Comparison of ENCODE assay signal across 8 cellular contexts in the genomic region with DNA sequence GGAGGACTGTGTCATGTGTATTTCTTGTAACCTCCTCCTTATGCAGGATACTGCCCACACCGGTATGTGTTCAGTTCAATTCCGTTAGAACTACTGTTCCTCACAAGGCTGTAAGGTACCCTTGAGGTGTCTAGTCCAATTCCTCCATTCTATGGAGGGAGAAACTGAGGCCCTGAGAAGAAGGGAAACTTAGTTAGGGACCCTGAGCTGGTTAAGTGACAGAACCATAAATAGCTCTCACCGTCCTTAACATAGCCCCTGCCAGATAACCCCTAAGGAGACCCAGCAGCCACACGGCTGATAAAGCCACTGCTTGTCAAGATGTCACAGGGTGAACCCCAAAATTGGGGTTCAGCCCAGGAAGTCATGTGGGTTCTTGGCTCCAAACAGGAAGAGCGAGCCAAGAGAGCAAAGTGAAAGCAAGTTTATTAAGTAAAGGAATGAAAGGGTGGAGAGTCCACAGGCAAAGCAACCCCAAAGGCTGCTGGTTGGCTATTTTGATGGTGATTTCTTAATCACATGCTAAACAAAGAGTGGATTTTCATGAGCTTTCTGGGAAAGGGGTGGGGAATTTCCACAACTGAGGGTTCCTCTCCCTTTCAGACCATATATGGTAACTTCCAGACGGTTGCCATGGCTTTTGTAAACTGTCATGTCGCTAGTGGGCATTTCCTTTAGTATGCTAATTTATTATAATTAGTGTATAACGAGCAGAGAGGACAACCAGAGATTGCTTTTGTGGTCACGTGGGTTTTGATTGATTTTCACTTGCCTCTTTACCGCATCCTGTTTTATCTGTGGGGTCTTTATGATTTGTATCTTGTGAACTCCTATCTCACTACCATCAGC.
DNase-seq lines count a peak whose midpoint lies in the region; ATAC-seq and TF ChIP-seq lines count a peak whose summit lies in the region.

No MANE protein-coding gene starts in this region.

- peak overlapping the region; percentile 89 to 98 (median 97) for H3K27ac Mint-ChIP-seq in naive thymus-derived CD8-positive, alpha-beta T cell

- CTCF ChIA-PET in RWPE1 (lab: Yijun Ruan, JAX) = interaction anchor here (0.6 kb wide), 1 partner anchor 224 kb away, joined by 4 read pairs; no protein-coding TSS in a partner anchor

- H3K9me3 Mint-ChIP-seq in naive thymus-derived CD8-positive, alpha-beta T cell = peaks cover 0 to 2% (median 0%) of the 10 kb centered on the region in 9 donors

- no peaks in the 10 kb centered on the region for H3K9me3 ChIP-seq in esophagus squamous epithelium
- H3K9me3 ChIP-seq in suprapubic skin = no peaks in the 10 kb centered on the region

- H3K4me1 ChIP-seq in esophagus squamous epithelium = peaks cover 6 to 49% (median 25%) of the 10 kb centered on the region in 3 donors
- H3K4me1 ChIP-seq in suprapubic skin = peaks cover 28% of the 10 kb centered on the region

- TF ChIP-seq EP300 in suprapubic skin (IDR thresholded peaks at IDR 0.05) = no peak

- POLR2A ChIA-PET in naive thymus-derived CD8-positive, alpha-beta T cell (lab: Charles Lee) = interaction anchor here (1.0 to 2.3 kb wide), 5 partner anchors 11 to 85 kb away, joined by 3 to 19 read pairs (median 3); partner anchors contain the start of gene RTN4
- POLR2A ChIA-PET in RWPE1 (lab: Yijun Ruan, JAX; ENCODE audit: low non-redundant PET) = no interaction called here

- H3K4me3 Mint-ChIP-seq in naive thymus-derived CD8-positive, alpha-beta T cell = peak overlapping the region; percentile 73 to 94 (median 90)

- no peaks in the 10 kb centered on the region for H3K27me3 Mint-ChIP-seq in naive thymus-derived CD8-positive, alpha-beta T cell

- 14% methylated on average over 9 to 10 of the region's 10 CpGs for WGBS in esophagus squamous epithelium, 2 donors
- 10% methylated on average over 10 of the region's 10 CpGs for WGBS in suprapubic skin

- H3K4me1 Mint-ChIP-seq in naive thymus-derived CD8-positive, alpha-beta T cell = peaks cover 20 to 47% (median 40%) of the 10 kb centered on the region in 4 donors

- H3K36me3 Mint-ChIP-seq in naive thymus-derived CD8-positive, alpha-beta T cell = no peaks in the 10 kb centered on the region

- TF ChIP-seq CTCF in HL-60 (IDR thresholded peaks at IDR 0.05; ENCODE audit: insufficient read depth, low read length) (no peak), esophagus squamous epithelium (IDR thresholded peaks at IDR 0.05) (no peak), suprapubic skin (IDR thresholded peaks at IDR 0.05) (no peak), RWPE1 (conservative IDR thresholded peaks at IDR 0.05; ENCODE audit: low read depth) (no peak)

- H3K27ac ChIP-seq in HL-60 (replicated peaks) (peak overlapping the region; percentile 64), esophagus squamous epithelium (peak overlapping the region; percentile 73 to 84 (median 78)), suprapubic skin (peak overlapping the region; percentile 82), RWPE1 (no peak overlapping the region)

- H3K27me3 ChIP-seq in HL-60 (ENCODE audit: insufficient read depth, poor library complexity, severe bottlenecking) (no peaks in the 10 kb centered on the region), esophagus squamous epithelium (no peaks in the 10 kb centered on the region), suprapubic skin (no peaks in the 10 kb centered on the region)

- no peak for TF ChIP-seq POLR2A in esophagus squamous epithelium (IDR thresholded peaks at IDR 0.05)
- TF ChIP-seq POLR2A in suprapubic skin (IDR thresholded peaks at IDR 0.05) = no peak

- ATAC-seq in GM19455 (IDR thresholded peaks at IDR 0.05; ENCODE audit: unreplicated experiment) = peak; percentile 89
- peak; percentile 91 to 92 for ATAC-seq in naive thymus-derived CD8-positive, alpha-beta T cell

- DNase-seq in C1 segment of cervical spinal cord (lab: John Stamatoyannopoulos, UW) = peak in 9 of 14 donors; percentile 45 to 87 (median 64)
- DNase-seq in HL-60 (ENCODE audit: low read depth in 1 of 2, low spot score in 1 of 2) = peak in 1 of 2 experiments; percentile 26
- DNase-seq in activated CD8-positive, alpha-beta memory T cell treated with anti-CD3 and anti-CD28 coated beads, Interleukin-2, amount 50 U/mL, for 1 hour (ENCODE audit: extremely low read depth) = peak; percentile 18
- DNase-seq in esophagus squamous epithelium (lab: John Stamatoyannopoulos, UW) = no peak
- DNase-seq in naive thymus-derived CD8-positive, alpha-beta T cell = peak in 9 of 10 donors; percentile 15 to 81 (median 69)
- no peak for DNase-seq in suprapubic skin (ENCODE audit: low spot score in 2 of 2)
- DNase-seq in RWPE1 (ENCODE audit: low spot score) = no peak

- H3K4me3 ChIP-seq in HL-60 (replicated peaks; ENCODE audit: insufficient read depth, low read length) = no peak overlapping the region
- H3K4me3 ChIP-seq in esophagus squamous epithelium = peak overlapping the region; percentile 10 to 50 (median 32)
- peak overlapping the region; percentile 44 for H3K4me3 ChIP-seq in suprapubic skin

- intact Hi-C loops in esophagus squamous epithelium (cut with DNase I) = no loop called here

- H3K36me3 ChIP-seq in esophagus squamous epithelium (no peaks in the 10 kb centered on the region), suprapubic skin (no peaks in the 10 kb centered on the region)

Comparison
In these comparisons a context has a peak if more than half of its experiments do, and no peak if none do; other contexts are left out.
1. DNase-seq: peak in C1 segment of cervical spinal cord (9 of 14), activated CD8-positive, alpha-beta memory T cell treated with anti-CD3 and anti-CD28 coated beads, Interleukin-2, amount 50 U/mL, for 1 hour (single experiment) and naive thymus-derived CD8-positive, alpha-beta T cell (9 of 10); none in esophagus squamous epithelium (single experiment), suprapubic skin (0 of 2) and RWPE1 (single experiment).